In the genomic region with DNA sequence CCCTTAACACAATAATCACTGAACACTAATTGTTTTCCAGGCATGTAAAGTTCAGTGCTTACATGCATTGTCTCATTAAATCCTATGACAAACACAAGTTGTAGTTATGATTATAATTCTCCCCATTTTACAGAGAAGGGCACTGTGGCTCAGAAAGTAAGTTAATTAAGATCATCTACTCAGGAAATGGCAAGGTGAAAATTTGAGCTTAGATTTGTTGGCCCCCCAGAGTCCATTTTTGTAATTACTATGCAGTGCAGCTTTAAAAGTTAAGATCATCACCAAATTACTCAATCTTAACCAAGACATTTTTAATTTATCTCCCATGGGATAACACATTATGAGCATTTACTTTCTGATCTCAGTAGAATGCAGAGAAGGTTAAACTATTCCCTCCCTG, we compare ENCODE assay signal across 25 cellular contexts. TPM values are rescaled to one million over a fixed set of nuclear protein-coding genes. Genes with fewer than 3 reads are reported as not detected.
A peak's percentile ranks its signal among the peaks of the same experiment; 100 is the strongest.
DNase-seq lines count a peak whose midpoint lies in the region; ATAC-seq and TF ChIP-seq lines count a peak whose summit lies in the region.
"Had no signal": no experiment of that assay in that cellular context is flagged by ENCODE, and none has a peak within 500 bp of the region (broad histone marks: within the 10 kb centered on the region; RNA-seq: fewer than 3 reads in every experiment).

No MANE protein-coding gene starts in this region.

- DNase-seq in H9 (no peak), mesothelial cell of epicardium (ENCODE audit: low spot score in 2 of 2, unreplicated experiment in 2 of 2) (no peak), G401 (ENCODE audit: low spot score) (no peak), mucosa of descending colon (no peak), GM10266 (ENCODE audit: extremely low spot score) (no peak)
- DNase-seq: C1 segment of cervical spinal cord; CD8-positive, alpha-beta memory T cell; DMS 273 treated with DMSO at 0.1 percent for 48 hours; DMS79; Karpas-422; NCI-H2029; NCI-H446; NCI-H524 treated with DMSO at 0.1 percent for 48 hours; NCI-H774; Right ventricle myocardium superior; RPMI8226 had no signal

- no peak overlapping the region for H2BK20ac ChIP-seq in H9 (ENCODE audit: low read depth, low read length, poor library complexity, severe bottlenecking)

- H2BK15ac ChIP-seq in H9 (ENCODE audit: low read depth, low read length) = no peak overlapping the region

- ATAC-seq in mucosa of descending colon = no peak
- no peak for ATAC-seq in HG03378 (IDR thresholded peaks at IDR 0.05; ENCODE audit: unreplicated experiment)
- ATAC-seq: GM12878 had no signal

- H4K91ac ChIP-seq in H9 (ENCODE audit: insufficient read length, low read depth, low read length) = no peak overlapping the region

- H2BK5ac ChIP-seq in H9 (ENCODE audit: insufficient read length, low read length) = no peak overlapping the region

- H4K5ac ChIP-seq in H9 (ENCODE audit: insufficient read length, low read depth, low read length) = no peak overlapping the region

- H3K27ac Mint-ChIP-seq in H9 = no peak overlapping the region
- H3K27ac Mint-ChIP-seq in mesothelial cell of epicardium = no peak overlapping the region
- H3K27ac Mint-ChIP-seq: CD8-positive, alpha-beta memory T cell; IgD-negative memory B cell had no signal

- H3K9ac ChIP-seq in H9 (ENCODE audit: extremely low read depth, insufficient read length, low read length) (no peak overlapping the region), OCI-LY3 (ENCODE audit: low read length) (no peak overlapping the region)

- no peaks in the 10 kb centered on the region for H3F3A ChIP-seq in DOHH2 (ENCODE audit: control insufficient read depth, insufficient read depth)

- H3T11ph ChIP-seq in H9 (ENCODE audit: low read length) = no peak overlapping the region

- H3K27me3 Mint-ChIP-seq in H9 (ENCODE audit: low read depth) = peaks cover 11% of the 10 kb centered on the region
- H3K27me3 Mint-ChIP-seq in mesothelial cell of epicardium (ENCODE audit: low read depth) = peaks cover 60% of the 10 kb centered on the region

- no peaks in the 10 kb centered on the region; a peak in 1 of 5 replicates for H3K9me3 Mint-ChIP-seq in H9
- no peaks in the 10 kb centered on the region for H3K9me3 Mint-ChIP-seq in mesothelial cell of epicardium
- H3K9me3 Mint-ChIP-seq: CD8-positive, alpha-beta memory T cell; IgD-negative memory B cell had no signal

- H3K27me3 ChIP-seq in DOHH2 (ENCODE audit: control insufficient read depth, low read length) (peaks cover 12% of the 10 kb centered on the region; the same call in 1 of the 2 replicates), H9 (ENCODE audit: insufficient read depth, low read length) (no peaks in the 10 kb centered on the region), OCI-LY3 (ENCODE audit: low read depth, low read length) (peaks cover 65% of the 10 kb centered on the region)
- H3K27me3 ChIP-seq: SJSA1 had no signal

- no peaks in the 10 kb centered on the region for H3K79me1 ChIP-seq in H9 (ENCODE audit: insufficient read depth, low read depth, low read length, poor library complexity, severe bottlenecking)

- no peak overlapping the region for H3K14ac ChIP-seq in H9 (ENCODE audit: insufficient read depth, low read length)

- no peak overlapping the region for H3K4me2 ChIP-seq in DOHH2 (ENCODE audit: low read length)
- no peak overlapping the region for H3K4me2 ChIP-seq in H9 (ENCODE audit: insufficient read depth, insufficient read length, low read length)
- H3K4me2 ChIP-seq in OCI-LY3 (ENCODE audit: low read length) = no peak overlapping the region

- H4K8ac ChIP-seq in H9 (replicated peaks; ENCODE audit: insufficient read length, low read depth, low read length) = no peak overlapping the region

- no peak overlapping the region for H3K18ac ChIP-seq in H9 (ENCODE audit: insufficient read length, low read depth, low read length)

- H3K36me3 ChIP-seq in DOHH2 (ENCODE audit: control insufficient read depth, low read length) (no peaks in the 10 kb centered on the region), OCI-LY3 (replicated peaks; ENCODE audit: low read depth, low read length) (no peaks in the 10 kb centered on the region), mucosa of descending colon (ENCODE audit: low read depth) (no peaks in the 10 kb centered on the region)
- H3K36me3 ChIP-seq: SJSA1 had no signal

- H2AFZ ChIP-seq in H9 (ENCODE audit: low read length) (no peak overlapping the region), OCI-LY3 (ENCODE audit: low read depth, low read length) (no peak overlapping the region)

- H3K4me3 ChIP-seq in DOHH2 (ENCODE audit: low read length) (no peak overlapping the region), OCI-LY3 (ENCODE audit: low read length) (no peak overlapping the region), mucosa of descending colon (no peak overlapping the region)
- H3K4me3 ChIP-seq: GM12878, SJSA1 had no signal

- H2BK12ac ChIP-seq in H9 (ENCODE audit: insufficient read length, low read depth, low read length) = no peak overlapping the region

- H3K79me2 ChIP-seq in DOHH2 (ENCODE audit: control insufficient read depth, low read length) (no peaks in the 10 kb centered on the region), H9 (ENCODE audit: insufficient read depth, low read length) (no peaks in the 10 kb centered on the region), OCI-LY3 (ENCODE audit: low read length) (no peaks in the 10 kb centered on the region)

- H2AK5ac ChIP-seq in H9 (ENCODE audit: insufficient read length, low read length) = no peak overlapping the region

- H3K23me2 ChIP-seq in H9 (ENCODE audit: insufficient read length, low read depth, low read length, poor library complexity, severe bottlenecking) = no peaks in the 10 kb centered on the region

- no peaks in the 10 kb centered on the region for H3K9me2 ChIP-seq in DOHH2 (replicated peaks; ENCODE audit: control insufficient read depth, low read length)

- H3K4me1 ChIP-seq in DOHH2 (ENCODE audit: control insufficient read depth, low read length) (peaks cover 15% of the 10 kb centered on the region), H9 (ENCODE audit: insufficient read depth, low read length) (no peaks in the 10 kb centered on the region), OCI-LY3 (ENCODE audit: low read length) (peaks cover 54% of the 10 kb centered on the region), mucosa of descending colon (ENCODE audit: low read depth) (no peaks in the 10 kb centered on the region)
- H3K4me1 ChIP-seq: SJSA1 had no signal

- H3K4ac ChIP-seq in H9 (ENCODE audit: low read depth, low read length) = no peak overlapping the region

- intact Hi-C loops in mucosa of descending colon (cut with DNase I, micrococcal nuclease) = no loop called here

- TF ChIP-seq CTCF in DOHH2 (IDR thresholded peaks at IDR 0.05; ENCODE audit: low read depth, low read length, poor library complexity, severe bottlenecking) (peak; percentile 31), H9 (conservative IDR thresholded peaks at IDR 0.05) (peak; percentile 15; the same call in 1 of the 3 replicates), OCI-LY3 (IDR thresholded peaks at IDR 0.05; ENCODE audit: low read depth, low read length) (peak; percentile 10; the same call in 1 of the 2 replicates), mesothelial cell of epicardium (IDR thresholded peaks at IDR 0.05; ENCODE audit: unreplicated experiment) (peak; percentile 47), mucosa of descending colon (IDR thresholded peaks at IDR 0.05) (no peak), GM10266 (IDR thresholded peaks at IDR 0.05; ENCODE audit: control insufficient read depth, insufficient read depth, low read depth, missing control alignments) (no peak)

- peaks cover 31 to 35% of the 10 kb centered on the region in 2 experiments for H3K4me1 Mint-ChIP-seq in H9
- H3K4me1 Mint-ChIP-seq in mesothelial cell of epicardium = no peaks in the 10 kb centered on the region
- H3K4me1 Mint-ChIP-seq: CD8-positive, alpha-beta memory T cell had no signal

- no peak overlapping the region for H3K23ac ChIP-seq in H9 (ENCODE audit: insufficient read length, low read depth, low read length)

- in situ Hi-C loops in G401 (cut with HindIII; ENCODE audit: low sequenced_read_pairs) = no loop called here

- H3K27ac ChIP-seq in DOHH2 (ENCODE audit: low read depth, low read length) (no peak overlapping the region), H9 (ENCODE audit: insufficient read length, low read depth, low read length) (no peak overlapping the region), OCI-LY3 (ENCODE audit: low read length) (no peak overlapping the region)
- H3K27ac ChIP-seq: SJSA1 had no signal

- H3K9me3 ChIP-seq in DOHH2 (ENCODE audit: control insufficient read depth, insufficient read depth, low read length) = no peaks in the 10 kb centered on the region
- no peaks in the 10 kb centered on the region for H3K9me3 ChIP-seq in H9 (ENCODE audit: control insufficient read depth, low read depth, low read length)
- H3K9me3 ChIP-seq in OCI-LY3 (ENCODE audit: insufficient read depth, low read length) = no peaks in the 10 kb centered on the region
- no peaks in the 10 kb centered on the region for H3K9me3 ChIP-seq in mucosa of descending colon
- H3K9me3 ChIP-seq: SJSA1 had no signal

- no peaks in the 10 kb centered on the region for H3K36me3 Mint-ChIP-seq in H9 (ENCODE audit: insufficient read depth in 1 of 3, low read depth in 3 of 3)
- no peaks in the 10 kb centered on the region for H3K36me3 Mint-ChIP-seq in mesothelial cell of epicardium
- H3K36me3 Mint-ChIP-seq: CD8-positive, alpha-beta memory T cell had no signal

- H2BK120ac ChIP-seq in H9 (ENCODE audit: low read depth, low read length, poor library complexity, severe bottlenecking) = no peak overlapping the region

- no peak overlapping the region for H3K56ac ChIP-seq in H9 (ENCODE audit: insufficient read length, low read depth, low read length)

- H4K20me1 ChIP-seq in DOHH2 (ENCODE audit: control insufficient read depth, insufficient read depth, low read depth, low read length) (no peaks in the 10 kb centered on the region), H9 (ENCODE audit: control insufficient read depth, insufficient read depth, insufficient read length) (no peaks in the 10 kb centered on the region), OCI-LY3 (ENCODE audit: insufficient read depth, low read length) (peaks cover 5% of the 10 kb centered on the region; the same call in 1 of the 2 replicates)

- no peak overlapping the region for H3K4me3 Mint-ChIP-seq in H9
- no peak overlapping the region for H3K4me3 Mint-ChIP-seq in mesothelial cell of epicardium
- H3K4me3 Mint-ChIP-seq: CD8-positive, alpha-beta memory T cell had no signal

RNA-seq across cellular contexts. Expression of a gene that starts 34.2 kb away (rescaled TPM):
- total RNA-seq in H9 (2021) (not detected in 2 replicates), mesothelial cell of epicardium (not detected in 3 replicates), mucosa of descending colon (not detected)
- total RNA-seq in G401 (2014; rRNA removed; shearing (Covaris generic)) = not detected in 2 replicates
- total RNA-seq: A673, H4, M059J, Right ventricle myocardium superior, SJSA1 had no signal

RNA-seq across cellular contexts. Expression of a gene that starts 41.0 kb away (rescaled TPM):
- total RNA-seq in H9 (2021) (not detected in 2 replicates), mesothelial cell of epicardium (not detected in 3 replicates), mucosa of descending colon (1 to 10 TPM; 1.9 to 6.5 (median 2.2) TPM)
- total RNA-seq in G401 (2014; rRNA removed; shearing (Covaris generic)) = not detected in 2 replicates
- total RNA-seq: A673; CD8-positive, alpha-beta memory T cell; GM12878; H4; M059J; SJSA1 had no signal

Comparison
In these comparisons a context has a peak if more than half of its experiments do, and no peak if none do; other contexts are left out.
1. CTCF ChIP-seq: peak in DOHH2 (single experiment), H9 (single experiment), OCI-LY3 (single experiment) and mesothelial cell of epicardium (single experiment); none in mucosa of descending colon (single experiment) and GM10266 (single experiment).